24 cellular contexts compared by ENCODE assay signal in the genomic region with DNA sequence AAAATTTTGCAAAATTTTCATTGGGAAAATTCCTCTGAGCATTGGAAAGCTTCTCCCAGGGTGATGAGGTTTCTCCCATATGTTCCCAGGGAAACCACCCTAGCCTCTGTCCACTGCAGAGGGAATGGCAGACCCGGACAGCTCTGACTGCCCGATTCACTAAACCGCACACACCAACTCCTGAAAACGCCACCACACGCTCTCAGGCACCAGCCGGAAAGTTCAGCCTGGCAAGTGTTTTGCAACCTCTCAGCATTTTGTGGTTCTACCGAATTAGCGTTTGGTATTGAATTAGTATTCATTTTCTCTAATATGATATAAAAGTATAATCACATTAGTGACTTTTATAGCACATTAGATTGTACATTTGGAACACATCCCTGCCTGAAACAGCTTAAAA.
"Had no signal": no experiment of that assay in that cellular context is flagged by ENCODE, and none has a peak within 500 bp of the region (broad histone marks: within the 10 kb centered on the region; RNA-seq: fewer than 3 reads in every experiment).

No MANE protein-coding gene starts in this region.

- H3K27ac ChIP-seq: colonic mucosa, epithelial cell of prostate, gastrocnemius medialis, hepatocyte, left lung, neural progenitor cell, parathyroid adenoma, prostate gland, right atrium auricular region, testis, tibial artery had no signal

- FAIRE-seq: kidney had no signal

- H3K4me3 ChIP-seq: colonic mucosa, gastrocnemius medialis, hepatocyte, left lung, mucosa of descending colon, neural progenitor cell, prostate gland, right atrium auricular region, smooth muscle cell, testis, tibial artery had no signal

- DNase-seq: colonic mucosa; effector CD8-positive, alpha-beta T cell; endodermal cell; foreskin fibroblast; gastrocnemius medialis; head of caudate nucleus; kidney; left lung; mesenchymal stem cell; mucosa of descending colon; naive thymus-derived CD4-positive, alpha-beta T cell; stimulated activated CD4-positive, alpha-beta T cell treated with anti-CD3 and anti-CD28 coated beads, Interleukin-2, amount 100 ng/mL, for 24 hours; stimulated activated CD4-positive, alpha-beta T cell treated with anti-CD3 and anti-CD28 coated beads, Interleukin-4, amount 100 ng/mL, for 24 hours; stimulated activated naive CD4-positive, alpha-beta T cell treated with Interleukin-2 at 50 U/mL for 16 hours; substantia nigra; testis; tibial artery had no signal

- H3K9me3 ChIP-seq: colonic mucosa, gastrocnemius medialis, left lung, mucosa of descending colon, prostate gland, right atrium auricular region, testis, tibial artery had no signal

- H3K27me3 ChIP-seq: colonic mucosa, hepatocyte, neural progenitor cell, right atrium auricular region, testis had no signal

- H3K4me1 ChIP-seq: colonic mucosa, gastrocnemius medialis, left lung, parathyroid adenoma, prostate gland, right atrium auricular region had no signal

- H3K36me3 ChIP-seq: colonic mucosa, gastrocnemius medialis, left lung, neural progenitor cell, prostate gland, right atrium auricular region, tibial artery had no signal
